ENCODE assay signal across 15 cellular contexts in the genomic region with DNA sequence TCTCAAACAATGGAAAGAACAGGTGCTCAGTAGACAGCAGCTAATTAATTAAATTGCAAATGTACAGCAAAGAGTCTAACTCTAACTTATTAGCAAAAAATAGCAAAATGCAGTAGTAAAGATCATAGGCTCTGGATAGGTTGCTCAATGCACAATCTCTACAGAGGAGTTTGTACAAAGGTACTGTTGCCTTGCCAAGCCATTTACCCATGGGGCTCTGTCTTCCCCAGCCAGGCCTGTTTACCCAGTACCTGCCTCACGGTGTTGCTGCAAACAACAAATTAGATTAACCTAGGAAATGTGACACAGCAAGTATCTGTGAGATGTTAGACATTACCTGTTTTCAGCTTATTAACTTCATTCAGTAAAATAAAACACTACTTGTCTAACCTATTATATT.
DNase-seq lines count a peak whose midpoint lies in the region; ATAC-seq, FAIRE-seq and TF ChIP-seq lines count a peak whose summit lies in the region.
"Had no signal": no experiment of that assay in that cellular context is flagged by ENCODE, and none has a peak within 500 bp of the region (broad histone marks: within the 10 kb centered on the region; RNA-seq: fewer than 3 reads in every experiment).

No MANE protein-coding gene starts in this region.

- H3K4me1 ChIP-seq in endothelial cell of umbilical vein (ENCODE audit: control insufficient read depth, extremely low read depth, insufficient read depth, low read length) = no peaks in the 10 kb centered on the region
- H3K4me1 ChIP-seq in liver (ENCODE audit: control insufficient read depth in 4 of 4, insufficient read depth in 4 of 4, low read length in 3 of 4) = peaks cover 0 to 2% (median 0%) of the 10 kb centered on the region in 4 donors
- H3K4me1 ChIP-seq: BLaER1 treated with 17β-estradiol and CSF1 and Interleukin-3, amounts not matched to agents 10 nM and 100 nM had no signal

- no peaks in the 10 kb centered on the region for H3K79me2 ChIP-seq in endothelial cell of umbilical vein (ENCODE audit: control insufficient read depth, insufficient read depth, low read length)

- no peak overlapping the region for H3K4me2 ChIP-seq in endothelial cell of umbilical vein (ENCODE audit: insufficient read depth, low read length)
- H3K4me2 ChIP-seq: BLaER1 treated with 17β-estradiol and CSF1 and Interleukin-3, amounts not matched to agents 10 nM and 100 nM had no signal

- CTCF ChIA-PET in endothelial cell of umbilical vein (lab: Charles Lee) = no interaction called here

- no peak for TF ChIP-seq POLR2A in endothelial cell of umbilical vein (IDR thresholded peaks at IDR 0.05; ENCODE audit: low read depth, low read length)

- H3K27ac ChIP-seq in endothelial cell of umbilical vein (ENCODE audit: insufficient read depth, low read depth, low read length) = no peak overlapping the region
- no peak overlapping the region for H3K27ac ChIP-seq in liver (ENCODE audit: low read depth in 1 of 2, low read length in 2 of 2)
- H3K27ac ChIP-seq: BLaER1 treated with 17β-estradiol and CSF1 and Interleukin-3, amounts not matched to agents 10 nM and 100 nM had no signal

- H3K36me3 ChIP-seq in endothelial cell of umbilical vein (ENCODE audit: control insufficient read depth in 2 of 2, extremely low read depth in 1 of 2, insufficient read depth in 2 of 2, low read length in 2 of 2) (no peaks in the 10 kb centered on the region), liver (ENCODE audit: control insufficient read depth in 4 of 4, insufficient read depth in 3 of 4, low read depth in 1 of 4, low read length in 3 of 4) (no peaks in the 10 kb centered on the region)
- H3K36me3 ChIP-seq: BLaER1 treated with 17β-estradiol and CSF1 and Interleukin-3, amounts not matched to agents 10 nM and 100 nM had no signal

- peak; percentile 26 for FAIRE-seq in endothelial cell of umbilical vein (lab: Jason Lieb, UNC)
- FAIRE-seq: H1 had no signal

- H2AFZ ChIP-seq in endothelial cell of umbilical vein (ENCODE audit: low read depth, low read length) = no peak overlapping the region

- POLR2A ChIA-PET in endothelial cell of umbilical vein (lab: Charles Lee) = no interaction called here

- WGBS in liver = 0% methylated on average over 1 of the region's 1 CpG

- dilution Hi-C loops in endothelial cell of umbilical vein (cut with MboI; ENCODE audit: extremely low pct_ligation_motif_present, low sequenced_read_pairs) = no loop called here

- H3K9me3 ChIP-seq in endothelial cell of umbilical vein (replicated peaks; ENCODE audit: control insufficient read depth, insufficient read depth, low read length) (no peaks in the 10 kb centered on the region), liver (ENCODE audit: control insufficient read depth in 4 of 4, low read length in 3 of 4) (no peaks in the 10 kb centered on the region)
- H3K9me3 ChIP-seq: BLaER1 treated with 17β-estradiol and CSF1 and Interleukin-3, amounts not matched to agents 10 nM and 100 nM had no signal

- ATAC-seq in stimulated activated naive CD8-positive, alpha-beta T cell treated with anti-CD3 and anti-CD28 coated beads, Interleukin-15, Interleukin-2, amounts not matched to agents 100 U/mL and 50 U/mL, for 24 hours = no peak
- ATAC-seq in HG02610 (IDR thresholded peaks at IDR 0.05; ENCODE audit: unreplicated experiment) = no peak
- no peak for ATAC-seq in esophagus mucosa
- ATAC-seq: CD8-positive, alpha-beta T cell had no signal

- H3K4me3 ChIP-seq in LNCaP clone FGC (ENCODE audit: low read depth, low read length) (no peak overlapping the region), endothelial cell of umbilical vein (replicated peaks in 1 of 3; ENCODE audit: insufficient read depth in 1 of 3, low read depth in 1 of 3, low read length in 3 of 3) (no peak overlapping the region), liver (ENCODE audit: low read depth in 1 of 3, low read length in 3 of 3) (no peak overlapping the region)
- H3K4me3 ChIP-seq: BLaER1 treated with 17β-estradiol and CSF1 and Interleukin-3, amounts not matched to agents 10 nM and 100 nM had no signal

- peak; percentile 7 to 10 for TF ChIP-seq RAD21 in liver (IDR thresholded peaks at IDR 0.05)

- H3K9ac ChIP-seq in endothelial cell of umbilical vein (replicated peaks; ENCODE audit: extremely low read depth, insufficient read depth, low read length) = no peak overlapping the region
- no peak overlapping the region for H3K9ac ChIP-seq in liver (ENCODE audit: low read depth in 1 of 2, low read length in 2 of 2)
- H3K9ac ChIP-seq: BLaER1 treated with 17β-estradiol and CSF1 and Interleukin-3, amounts not matched to agents 10 nM and 100 nM had no signal

- DNase-seq in NCI-H82 (lab: John Stamatoyannopoulos, UW) = peak; percentile 9
- no peak for DNase-seq in NCI-H82 treated with DMSO at 0.1 percent for 48 hours (lab: John Stamatoyannopoulos, UW; ENCODE audit: unreplicated experiment)
- no peak for DNase-seq in LNCaP clone FGC (ENCODE audit: low read depth)
- DNase-seq in endothelial cell of umbilical vein (ENCODE audit: low read depth, low spot score) = no peak
- DNase-seq in stimulated activated naive CD8-positive, alpha-beta T cell treated with anti-CD3 and anti-CD28 coated beads, Interleukin-15, Interleukin-2, amounts not matched to agents 100 U/mL and 50 U/mL, for 24 hours = no peak
- DNase-seq: Calu3; CD8-positive, alpha-beta T cell; DMS79 treated with DMSO at 0.1 percent for 48 hours; GF-D8; H9 had no signal

- intact Hi-C loops in endothelial cell of umbilical vein (cut with micrococcal nuclease) = no loop called here

- BruUV-seq in endothelial cell of umbilical vein (replicated peaks; lab: Mats Ljungman, UMichigan) = no TSS peak

- no peaks in the 10 kb centered on the region for H3K9me1 ChIP-seq in endothelial cell of umbilical vein (replicated peaks; ENCODE audit: control insufficient read depth, extremely low read depth, insufficient read depth, low read length)

- H3K27me3 ChIP-seq in endothelial cell of umbilical vein (ENCODE audit: control insufficient read depth in 2 of 2, insufficient read depth in 2 of 2, low read length in 2 of 2) (no peaks in the 10 kb centered on the region), liver (ENCODE audit: control insufficient read depth in 4 of 4, insufficient read depth in 4 of 4, low read length in 3 of 4) (no peaks in the 10 kb centered on the region)
- H3K27me3 ChIP-seq: BLaER1 treated with 17β-estradiol and CSF1 and Interleukin-3, amounts not matched to agents 10 nM and 100 nM had no signal

- no peaks in the 10 kb centered on the region for H4K20me1 ChIP-seq in endothelial cell of umbilical vein (replicated peaks; ENCODE audit: control insufficient read depth, extremely low read depth, insufficient read depth, low read length)
- H4K20me1 ChIP-seq: BLaER1 treated with 17β-estradiol and CSF1 and Interleukin-3, amounts not matched to agents 10 nM and 100 nM had no signal

- 0 out of 2 replicates have a peak, but pooled peaks have one; percentile 2 for TF ChIP-seq CTCF in LNCaP clone FGC (IDR thresholded peaks at IDR 0.05; ENCODE audit: control insufficient read depth, extremely low read depth, insufficient read depth)
- no peak for TF ChIP-seq CTCF in endothelial cell of umbilical vein (IDR thresholded peaks at IDR 0.05; ENCODE audit: extremely low read depth in 1 of 2, insufficient read depth in 1 of 2, low read depth in 1 of 2, low read length in 2 of 2)
- no peak for TF ChIP-seq CTCF in liver (IDR thresholded peaks at IDR 0.05; ENCODE audit: low read depth, low read length, missing input control)

TF ChIP-seq in endothelial cell of umbilical vein, 7 proteins besides CTCF, POLR2A, EP300 and RAD21:
- TF ChIP-seq POLR2AphosphoS5 (IDR thresholded peaks at IDR 0.05; ENCODE audit: insufficient read depth, low read depth, low read length) (no peak), EZH2 (IDR thresholded peaks at IDR 0.05; ENCODE audit: borderline replicate concordance, low read depth, low read length, severe bottlenecking) (no peak), FOS (IDR thresholded peaks at IDR 0.05; ENCODE audit: borderline replicate concordance, insufficient read depth, low read length) (no peak), JUN (IDR thresholded peaks at IDR 0.05; ENCODE audit: borderline replicate concordance, insufficient read depth, insufficient read length, low read depth) (no peak), GATA2 (IDR thresholded peaks at IDR 0.05; ENCODE audit: insufficient read depth, insufficient read length, low read depth, low read length) (no peak), MYC (IDR thresholded peaks at IDR 0.05; ENCODE audit: low read depth, low read length) (no peak)
- TF ChIP-seq, protein P1, sequence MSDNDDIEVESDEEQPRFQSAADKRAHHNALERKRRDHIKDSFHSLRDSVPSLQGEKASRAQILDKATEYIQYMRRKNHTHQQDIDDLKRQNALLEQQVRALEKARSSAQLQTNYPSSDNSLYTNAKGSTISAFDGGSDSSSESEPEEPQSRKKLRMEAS (IDR thresholded peaks at IDR 0.05; ENCODE audit: insufficient read depth, insufficient read length) = no peak
TF ChIP-seq in endothelial cell of umbilical vein: peak in this region for 0.

TF ChIP-seq in liver, 16 proteins besides CTCF, POLR2A, EP300 and RAD21 (continues in another document):
- TF ChIP-seq FOXA2 (IDR thresholded peaks at IDR 0.05) (peak; percentile 92), RXRA (IDR thresholded peaks at IDR 0.05) (peak; percentile 50 to 51), JUND (IDR thresholded peaks at IDR 0.05) (peak in 1 of 2 donors; percentile 59)
- TF ChIP-seq, protein P2, sequence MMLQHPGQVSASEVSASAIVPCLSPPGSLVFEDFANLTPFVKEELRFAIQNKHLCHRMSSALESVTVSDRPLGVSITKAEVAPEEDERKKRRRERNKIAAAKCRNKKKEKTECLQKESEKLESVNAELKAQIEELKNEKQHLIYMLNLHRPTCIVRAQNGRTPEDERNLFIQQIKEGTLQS (IDR thresholded peaks at IDR 0.05) = peak; percentile 25
